In genomic region chr10:21740989-21741388, GRCh38 we compare ENCODE assay signal across 15 cellular contexts.
DNase-seq lines count a peak whose midpoint lies in the region; ATAC-seq and TF ChIP-seq lines count a peak whose summit lies in the region.
"Had no signal": no experiment of that assay in that cellular context is flagged by ENCODE, and none has a peak within 500 bp of the region (broad histone marks: within the 10 kb centered on the region; RNA-seq: fewer than 3 reads in every experiment).

No MANE protein-coding gene starts in this region.

- no peak overlapping the region for H3K9ac ChIP-seq in IMR-90 (ENCODE audit: low read depth, low read length)

- no peak overlapping the region for H2AFZ ChIP-seq in IMR-90 (replicated peaks; ENCODE audit: low read length, poor library complexity)

- TF ChIP-seq RAD21 in IMR-90 (IDR thresholded peaks at IDR 0.05; ENCODE audit: low read length): no peak

- dilution Hi-C loops in IMR-90 (cut with HindIII; ENCODE audit: low sequenced_read_pairs, unreplicated experiment): no loop called here

- peaks cover 53% of the 10 kb centered on the region for H3K36me3 Mint-ChIP-seq in activated CD4-positive, alpha-beta T cell treated with anti-CD3 and anti-CD28 coated beads for 36 hours (ENCODE audit: low read depth)
- H3K36me3 Mint-ChIP-seq in activated naive CD4-positive, alpha-beta T cell treated with anti-CD3 and anti-CD28 coated beads, Interleukin-2, amount 10 ng/mL, durations not matched to agents 7 days and 5 days: peaks cover 49% of the 10 kb centered on the region
- peaks cover 39% of the 10 kb centered on the region for H3K36me3 Mint-ChIP-seq in memory B cell

- no peak overlapping the region for H2BK5ac ChIP-seq in IMR-90 (ENCODE audit: low read depth, low read length, poor library complexity, severe bottlenecking)

- no peak overlapping the region for H2AK5ac ChIP-seq in IMR-90 (ENCODE audit: low read depth, low read length)

- H3K56ac ChIP-seq in IMR-90 (ENCODE audit: extremely low read depth, insufficient read depth, low read length): no peak overlapping the region

- no peak overlapping the region for H4K91ac ChIP-seq in IMR-90 (ENCODE audit: insufficient read depth, low read depth, low read length)

- peak; percentile 20 for DNase-seq in activated CD4-positive, alpha-beta T cell treated with anti-CD3 and anti-CD28 coated beads for 36 hours
- DNase-seq in activated CD4-positive, alpha-beta T cell treated with anti-CD3 and anti-CD28 coated beads, Interleukin-2, amount 50 U/mL, for 48 hours: no peak
- DNase-seq in IMR-90 (no peak), memory B cell (ENCODE audit: low spot score in 2 of 2) (no peak), ascending aorta (ENCODE audit: low spot score in 2 of 2) (no peak)
- DNase-seq in activated naive CD4-positive, alpha-beta T cell treated with anti-CD3 and anti-CD28 coated beads, Interleukin-2, amount 10 ng/mL, durations not matched to agents 7 days and 5 days: peak; percentile 58
- DNase-seq: 8988T, glutamatergic neuron, Kasumi-1, NCI-H1417, NCI-H226, tibial artery had no signal

- peaks cover 55% of the 10 kb centered on the region for H3K4me1 Mint-ChIP-seq in activated CD4-positive, alpha-beta T cell treated with anti-CD3 and anti-CD28 coated beads for 36 hours
- H3K4me1 Mint-ChIP-seq in activated naive CD4-positive, alpha-beta T cell treated with anti-CD3 and anti-CD28 coated beads, Interleukin-2, amount 10 ng/mL, durations not matched to agents 7 days and 5 days: peaks cover 59% of the 10 kb centered on the region
- H3K4me1 Mint-ChIP-seq in memory B cell: peaks cover 4% of the 10 kb centered on the region

- no peaks in the 10 kb centered on the region; the same call in 1 of the 2 replicates for H4K20me1 ChIP-seq in IMR-90 (ENCODE audit: insufficient read depth, low read length)

- no peak overlapping the region for H2BK120ac ChIP-seq in IMR-90 (ENCODE audit: low read depth, low read length)

- POLR2A ChIA-PET in activated CD4-positive, alpha-beta T cell treated with anti-CD3 and anti-CD28 coated beads for 36 hours (lab: Charles Lee): interaction anchor here (0.6 kb wide), 1 partner anchor 168 kb away, joined by 3 read pairs; no protein-coding TSS in a partner anchor
- POLR2A ChIA-PET in IMR-90 (lab: Charles Lee; ENCODE audit: unreplicated experiment): no interaction called here

- no peaks in the 10 kb centered on the region for H3K9me3 ChIP-seq in IMR-90 (ENCODE audit: control insufficient read depth, insufficient read depth, low read length)
- H3K9me3 ChIP-seq in ascending aorta: no peaks in the 10 kb centered on the region
- H3K9me3 ChIP-seq: tibial artery had no signal

- no TSS peak for BruUV-seq in IMR-90 (replicated peaks; lab: Mats Ljungman, UMichigan)

- H3K4me1 ChIP-seq in IMR-90 (ENCODE audit: control insufficient read depth, insufficient read depth, low read length): no peaks in the 10 kb centered on the region
- H3K4me1 ChIP-seq in ascending aorta: no peaks in the 10 kb centered on the region
- H3K4me1 ChIP-seq: tibial artery had no signal

- CTCF ChIA-PET in activated CD4-positive, alpha-beta T cell treated with anti-CD3 and anti-CD28 coated beads for 36 hours (lab: Charles Lee): interaction anchor here (1.7 kb wide), 1 partner anchor 10 kb away, joined by 10 read pairs; no protein-coding TSS in a partner anchor
- CTCF ChIA-PET in IMR-90 (lab: Yijun Ruan, JAX): no interaction called here
- CTCF ChIA-PET in activated naive CD4-positive, alpha-beta T cell treated with anti-CD3 and anti-CD28 coated beads, Interleukin-2, amount 10 ng/mL, durations not matched to agents 7 days and 5 days (lab: Charles Lee): interaction anchor here (1.0 kb wide), 1 partner anchor 9 kb away, joined by 3 read pairs; no protein-coding TSS in a partner anchor

- no peak overlapping the region for H2AK9ac ChIP-seq in IMR-90 (replicated peaks; ENCODE audit: low read depth, low read length, poor library complexity)

- peak overlapping the region; percentile 33 for H3K27ac Mint-ChIP-seq in activated CD4-positive, alpha-beta T cell treated with anti-CD3 and anti-CD28 coated beads for 36 hours
- H3K27ac Mint-ChIP-seq in activated naive CD4-positive, alpha-beta T cell treated with anti-CD3 and anti-CD28 coated beads, Interleukin-2, amount 10 ng/mL, durations not matched to agents 7 days and 5 days: peak overlapping the region; percentile 85
- H3K27ac Mint-ChIP-seq in memory B cell: peak overlapping the region; percentile 73
- H3K27ac Mint-ChIP-seq: CD14-positive monocyte had no signal

- H4K8ac ChIP-seq in IMR-90 (ENCODE audit: low read depth in 2 of 2, low read length in 2 of 2): no peak overlapping the region

- no peak overlapping the region for H3K4me3 Mint-ChIP-seq in activated CD4-positive, alpha-beta T cell treated with anti-CD3 and anti-CD28 coated beads for 36 hours
- no peak overlapping the region for H3K4me3 Mint-ChIP-seq in activated naive CD4-positive, alpha-beta T cell treated with anti-CD3 and anti-CD28 coated beads, Interleukin-2, amount 10 ng/mL, durations not matched to agents 7 days and 5 days
- no peak overlapping the region for H3K4me3 Mint-ChIP-seq in memory B cell
- H3K4me3 Mint-ChIP-seq: CD14-positive monocyte had no signal

- H3K23ac ChIP-seq in IMR-90 (ENCODE audit: low read depth, low read length): no peak overlapping the region

- no peaks in the 10 kb centered on the region for H3K9me3 Mint-ChIP-seq in activated CD4-positive, alpha-beta T cell treated with anti-CD3 and anti-CD28 coated beads for 36 hours (ENCODE audit: low read depth)
- H3K9me3 Mint-ChIP-seq in activated naive CD4-positive, alpha-beta T cell treated with anti-CD3 and anti-CD28 coated beads, Interleukin-2, amount 10 ng/mL, durations not matched to agents 7 days and 5 days: no peaks in the 10 kb centered on the region
- H3K9me3 Mint-ChIP-seq in memory B cell: no peaks in the 10 kb centered on the region

- in situ Hi-C loops in IMR-90 (cut with MboI; ENCODE audit: low sequenced_read_pairs): loop anchor here (25.0 kb wide), 1 partner anchor 654 kb away; no protein-coding TSS in a partner anchor

- peaks cover 8% of the 10 kb centered on the region; the same call in 1 of the 2 replicates for H3K9me1 ChIP-seq in IMR-90 (ENCODE audit: insufficient read depth, low read length)

- intact Hi-C loops in activated CD4-positive, alpha-beta T cell treated with anti-CD3 and anti-CD28 coated beads for 36 hours (cut with DNase I, micrococcal nuclease): no loop called here
- intact Hi-C loops in IMR-90 (cut with micrococcal nuclease): no loop called here
- intact Hi-C loops in ascending aorta (cut with DNase I): no loop called here

- no peak overlapping the region for H3K27ac ChIP-seq in IMR-90 (ENCODE audit: insufficient read depth, low read length)
- H3K27ac ChIP-seq in ascending aorta: no peak overlapping the region
- H3K27ac ChIP-seq: tibial artery had no signal

- no peak overlapping the region for H3K14ac ChIP-seq in IMR-90 (replicated peaks; ENCODE audit: low read depth, low read length)

- H3K36me3 ChIP-seq in IMR-90 (ENCODE audit: control insufficient read depth, insufficient read depth, low read length) (peaks cover 37% of the 10 kb centered on the region), ascending aorta (peaks cover 40 to 66% of the 10 kb centered on the region in 2 donors)

- no peak overlapping the region for H3K4me2 ChIP-seq in IMR-90 (ENCODE audit: low read depth, low read length)

- peak; percentile 70 for ATAC-seq in activated CD4-positive, alpha-beta T cell treated with anti-CD3 and anti-CD28 coated beads for 36 hours
- ATAC-seq in IMR-90 (ENCODE audit: low read depth) (no peak), memory B cell (ENCODE audit: low read depth) (no peak), HG03159 (IDR thresholded peaks at IDR 0.05; ENCODE audit: unreplicated experiment) (no peak), HG02870 (IDR thresholded peaks at IDR 0.05; ENCODE audit: unreplicated experiment) (no peak)

- H3K4me3 ChIP-seq in IMR-90 (ENCODE audit: insufficient read depth, low read depth, low read length): no peak overlapping the region
- H3K4me3 ChIP-seq in ascending aorta: no peak overlapping the region
- H3K4me3 ChIP-seq: tibial artery had no signal

- H4K5ac ChIP-seq in IMR-90 (ENCODE audit: low read depth, low read length): no peak overlapping the region

- TF ChIP-seq POLR2A in IMR-90 (IDR thresholded peaks at IDR 0.05; ENCODE audit: low read depth, low read length): no peak

- H3K18ac ChIP-seq in IMR-90 (ENCODE audit: low read depth, low read length): no peak overlapping the region

- TF ChIP-seq CTCF in IMR-90 (conservative IDR thresholded peaks at IDR 0.05; ENCODE audit: low read depth, low read length) (no peak), ascending aorta (IDR thresholded peaks at IDR 0.05) (no peak)

- H3K27me3 Mint-ChIP-seq in activated CD4-positive, alpha-beta T cell treated with anti-CD3 and anti-CD28 coated beads for 36 hours: no peaks in the 10 kb centered on the region
- no peaks in the 10 kb centered on the region for H3K27me3 Mint-ChIP-seq in activated naive CD4-positive, alpha-beta T cell treated with anti-CD3 and anti-CD28 coated beads, Interleukin-2, amount 10 ng/mL, durations not matched to agents 7 days and 5 days
- no peaks in the 10 kb centered on the region for H3K27me3 Mint-ChIP-seq in memory B cell

- WGBS in IMR-90 (ENCODE audit: extremely low coverage in 2 of 2, insufficient read length in 1 of 2), 2 experiments: no CpG with 5 or more reads among the region's 4 CpGs

- H2BK20ac ChIP-seq in IMR-90 (ENCODE audit: low read depth, low read length): no peak overlapping the region

- H3K4ac ChIP-seq in IMR-90 (ENCODE audit: low read depth, low read length): no peak overlapping the region

- H2BK15ac ChIP-seq in IMR-90 (ENCODE audit: low read depth, low read length): no peak overlapping the region

- H3K79me1 ChIP-seq in IMR-90 (ENCODE audit: low read depth in 1 of 2, low read length in 2 of 2): peaks cover 4 to 20% of the 10 kb centered on the region in 2 experiments; a peak in 2 of 4 replicates

- H3K27me3 ChIP-seq in IMR-90 (ENCODE audit: control insufficient read depth, insufficient read depth, low read length): no peaks in the 10 kb centered on the region
- no peaks in the 10 kb centered on the region for H3K27me3 ChIP-seq in ascending aorta
- H3K27me3 ChIP-seq: tibial artery had no signal

TF ChIP-seq in IMR-90, 13 proteins besides CTCF, POLR2A, EP300 and RAD21 (continues in another document):
- TF ChIP-seq, protein P1, sequence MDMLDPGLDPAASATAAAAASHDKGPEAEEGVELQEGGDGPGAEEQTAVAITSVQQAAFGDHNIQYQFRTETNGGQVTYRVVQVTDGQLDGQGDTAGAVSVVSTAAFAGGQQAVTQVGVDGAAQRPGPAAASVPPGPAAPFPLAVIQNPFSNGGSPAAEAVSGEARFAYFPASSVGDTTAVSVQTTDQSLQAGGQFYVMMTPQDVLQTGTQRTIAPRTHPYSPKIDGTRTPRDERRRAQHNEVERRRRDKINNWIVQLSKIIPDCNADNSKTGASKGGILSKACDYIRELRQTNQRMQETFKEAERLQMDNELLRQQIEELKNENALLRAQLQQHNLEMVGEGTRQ (IDR thresholded peaks at IDR 0.05; ENCODE audit: low read depth, low read length): no peak

Comparison
In these comparisons a context has a peak if more than half of its experiments do, and no peak if none do; other contexts are left out.
1. DNase-seq: peak in activated CD4-positive, alpha-beta T cell treated with anti-CD3 and anti-CD28 coated beads for 36 hours (single experiment) and activated naive CD4-positive, alpha-beta T cell treated with anti-CD3 and anti-CD28 coated beads, Interleukin-2, amount 10 ng/mL, durations not matched to agents 7 days and 5 days (single experiment); none in activated CD4-positive, alpha-beta T cell treated with anti-CD3 and anti-CD28 coated beads, Interleukin-2, amount 50 U/mL, for 48 hours (0 of 2), IMR-90 (single experiment), memory B cell (0 of 2) and ascending aorta (0 of 2).
2. H3K27ac Mint-ChIP-seq: peak in every context shown above with its lines; median percentile 85 in activated naive CD4-positive, alpha-beta T cell treated with anti-CD3 and anti-CD28 coated beads, Interleukin-2, amount 10 ng/mL, durations not matched to agents 7 days and 5 days; 73 in memory B cell; 33 in activated CD4-positive, alpha-beta T cell treated with anti-CD3 and anti-CD28 coated beads for 36 hours.